ENCODE assay signal across 14 cellular contexts in genomic region chrX:154351183-154352011, GRCh38. TPM values are rescaled to one million over a fixed set of nuclear protein-coding genes. Genes with fewer than 3 reads are reported as not detected.
DNase-seq lines count a peak whose midpoint lies in the region; ATAC-seq and TF ChIP-seq lines count a peak whose summit lies in the region.
"Had no signal": no experiment of that assay in that cellular context is flagged by ENCODE, and none has a peak within 500 bp of the region (broad histone marks: within the 10 kb centered on the region; RNA-seq: fewer than 3 reads in every experiment).

No MANE protein-coding gene starts in this region.

- H3K27ac ChIP-seq in vagina, result peak overlapping the region; percentile 27
- H3K27ac ChIP-seq: right lobe of liver had no signal

- peaks cover 44% of the 10 kb centered on the region for H3K4me1 Mint-ChIP-seq in stimulated activated naive CD8-positive, alpha-beta T cell treated with anti-CD3 and anti-CD28 coated beads, Interleukin-15, Interleukin-2, amounts not matched to agents 100 ng/mL and 50 ng/mL, for 24 hours (ENCODE audit: low read depth)

- no peaks in the 10 kb centered on the region for H3K27me3 ChIP-seq in vagina
- H3K27me3 ChIP-seq: right lobe of liver had no signal

- intact Hi-C loops in vagina (cut with DNase I), result no loop called here

- H3K4me3 Mint-ChIP-seq in stimulated activated naive CD8-positive, alpha-beta T cell treated with anti-CD3 and anti-CD28 coated beads, Interleukin-15, Interleukin-2, amounts not matched to agents 100 ng/mL and 50 ng/mL, for 24 hours, result no peak overlapping the region

- H3K27me3 Mint-ChIP-seq in stimulated activated naive CD8-positive, alpha-beta T cell treated with anti-CD3 and anti-CD28 coated beads, Interleukin-15, Interleukin-2, amounts not matched to agents 100 ng/mL and 50 ng/mL, for 24 hours, result no peaks in the 10 kb centered on the region

- H3K9me3 Mint-ChIP-seq in stimulated activated naive CD8-positive, alpha-beta T cell treated with anti-CD3 and anti-CD28 coated beads, Interleukin-15, Interleukin-2, amounts not matched to agents 100 ng/mL and 50 ng/mL, for 24 hours, result no peaks in the 10 kb centered on the region

- no peak for DNase-seq in stimulated activated naive CD8-positive, alpha-beta T cell treated with anti-CD3 and anti-CD28 coated beads, Interleukin-15, Interleukin-2, amounts not matched to agents 100 U/mL and 50 U/mL, for 24 hours
- DNase-seq in activated effector memory CD4-positive, alpha-beta T cell treated with Interleukin-2 at 50 U/mL for 16 hours, result peak; percentile 55
- DNase-seq in left lobe of liver (ENCODE audit: low spot score) (no peak), vagina (ENCODE audit: extremely low spot score in 2 of 2) (no peak), NCI-H748 (lab: John Stamatoyannopoulos, UW; ENCODE audit: unreplicated experiment) (no peak)
- DNase-seq: C1 segment of cervical spinal cord; effector CD8-positive, alpha-beta T cell; hippocampal formation; midbrain; NCI-H1694 treated with DMSO at 0.1 percent for 48 hours had no signal

- H3K9me3 ChIP-seq in vagina, result no peaks in the 10 kb centered on the region
- H3K9me3 ChIP-seq: right lobe of liver had no signal

- peak overlapping the region; percentile 72 for H3K27ac Mint-ChIP-seq in stimulated activated naive CD8-positive, alpha-beta T cell treated with anti-CD3 and anti-CD28 coated beads, Interleukin-15, Interleukin-2, amounts not matched to agents 100 ng/mL and 50 ng/mL, for 24 hours

- H3K4me3 ChIP-seq in vagina, result no peak overlapping the region
- H3K4me3 ChIP-seq: right lobe of liver had no signal

- H3K4me1 ChIP-seq in vagina, result no peaks in the 10 kb centered on the region

- no peak for TF ChIP-seq POLR2A in vagina (IDR thresholded peaks at IDR 0.05)

- TF ChIP-seq CTCF in vagina (IDR thresholded peaks at IDR 0.05), result no peak

- H3K36me3 Mint-ChIP-seq in stimulated activated naive CD8-positive, alpha-beta T cell treated with anti-CD3 and anti-CD28 coated beads, Interleukin-15, Interleukin-2, amounts not matched to agents 100 ng/mL and 50 ng/mL, for 24 hours (ENCODE audit: low read depth), result peaks cover 13% of the 10 kb centered on the region

- no peak for ATAC-seq in stimulated activated naive CD8-positive, alpha-beta T cell treated with anti-CD3 and anti-CD28 coated beads, Interleukin-15, Interleukin-2, amounts not matched to agents 100 U/mL and 50 U/mL, for 24 hours
- ATAC-seq in left lobe of liver (peak; percentile 35), HG03432 (IDR thresholded peaks at IDR 0.05; ENCODE audit: unreplicated experiment) (no peak), HG02938 (IDR thresholded peaks at IDR 0.05; ENCODE audit: unreplicated experiment) (no peak)

- H3K36me3 ChIP-seq in vagina, result peaks cover 0 to 57% of the 10 kb centered on the region in 2 donors

RNA-seq across cellular contexts. Expression of gene FLNA, which starts 23.0 kb away (rescaled TPM):
- 76.6 TPM for total RNA-seq in left lobe of liver
- total RNA-seq in vagina, result 1,247 TPM

RNA-seq across cellular contexts. Expression of gene EMD, which starts 27.7 kb away (rescaled TPM):
- total RNA-seq in left lobe of liver (19.5 TPM), vagina (59.2 TPM)

RNA-seq across cellular contexts. Expression of gene RPL10, which starts 46.8 kb away (rescaled TPM):
- total RNA-seq in left lobe of liver (1,085 TPM), vagina (3,948 TPM)

RNA-seq across cellular contexts. Expression of gene TKTL1, which starts 55.8 kb away (rescaled TPM):
- total RNA-seq in left lobe of liver (not detected), vagina (not detected)

RNA-seq across cellular contexts. Expression of gene TEX28, which starts 56.5 kb away (rescaled TPM):
- not detected for total RNA-seq in left lobe of liver
- not detected for total RNA-seq in vagina
- total RNA-seq: right lobe of liver had no signal

Comparison
In these comparisons a context has a peak if more than half of its experiments do, and no peak if none do; other contexts are left out.
1. RNA of gene FLNA, which starts 23.0 kb away (total RNA-seq): 1,247 TPM in vagina (single experiment); 76.6 TPM in left lobe of liver (single experiment); every median in the first group is over 10 times any median in the second.